1 cellular context compared by ENCODE assay signal in the genomic region with DNA sequence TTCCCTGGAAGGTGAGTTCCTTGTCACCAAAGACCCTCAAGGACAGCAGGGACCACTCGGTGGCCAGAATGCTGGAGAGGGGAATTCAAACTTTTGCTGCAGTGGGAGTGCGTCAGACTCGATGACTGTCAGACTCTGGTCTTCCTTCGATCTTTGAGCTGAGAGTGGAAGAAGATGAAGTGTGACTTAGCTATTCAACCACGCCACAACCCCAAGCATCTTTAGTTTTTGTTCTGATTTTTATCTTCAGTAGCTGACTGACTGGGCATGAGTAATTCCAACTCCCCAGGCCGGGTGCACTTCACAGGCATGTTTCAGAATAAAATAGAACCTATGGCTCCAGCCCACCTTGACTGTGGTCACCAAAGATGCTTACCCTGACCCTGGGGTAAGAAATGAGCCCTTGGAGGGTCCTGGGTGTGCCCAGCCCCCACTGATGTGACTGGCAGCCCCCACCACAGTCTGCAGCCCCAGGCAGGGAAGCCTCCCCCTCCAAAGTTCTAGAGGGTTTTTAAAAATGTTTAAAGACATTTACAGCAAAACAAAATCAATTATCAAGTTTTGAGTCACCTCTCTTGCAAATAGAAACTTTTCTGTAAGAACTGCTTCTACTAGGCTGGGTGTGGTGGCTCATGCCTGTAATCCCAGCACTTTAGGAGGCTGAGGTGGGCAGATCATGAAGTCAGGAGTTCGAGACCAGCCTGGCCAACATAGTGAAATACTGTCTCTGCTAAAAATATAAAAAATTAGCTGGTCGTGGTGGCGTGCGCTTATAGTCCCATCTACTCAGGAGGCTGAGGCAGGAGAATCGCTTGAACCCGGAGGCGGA.
TF ChIP-seq lines count a peak whose summit lies in the region.

No MANE protein-coding gene starts in this region.

TF ChIP-seq in GM23338, 12 proteins besides CTCF, POLR2A, EP300 and RAD21 (continued from another document):
- TF ChIP-seq, protein P1, sequence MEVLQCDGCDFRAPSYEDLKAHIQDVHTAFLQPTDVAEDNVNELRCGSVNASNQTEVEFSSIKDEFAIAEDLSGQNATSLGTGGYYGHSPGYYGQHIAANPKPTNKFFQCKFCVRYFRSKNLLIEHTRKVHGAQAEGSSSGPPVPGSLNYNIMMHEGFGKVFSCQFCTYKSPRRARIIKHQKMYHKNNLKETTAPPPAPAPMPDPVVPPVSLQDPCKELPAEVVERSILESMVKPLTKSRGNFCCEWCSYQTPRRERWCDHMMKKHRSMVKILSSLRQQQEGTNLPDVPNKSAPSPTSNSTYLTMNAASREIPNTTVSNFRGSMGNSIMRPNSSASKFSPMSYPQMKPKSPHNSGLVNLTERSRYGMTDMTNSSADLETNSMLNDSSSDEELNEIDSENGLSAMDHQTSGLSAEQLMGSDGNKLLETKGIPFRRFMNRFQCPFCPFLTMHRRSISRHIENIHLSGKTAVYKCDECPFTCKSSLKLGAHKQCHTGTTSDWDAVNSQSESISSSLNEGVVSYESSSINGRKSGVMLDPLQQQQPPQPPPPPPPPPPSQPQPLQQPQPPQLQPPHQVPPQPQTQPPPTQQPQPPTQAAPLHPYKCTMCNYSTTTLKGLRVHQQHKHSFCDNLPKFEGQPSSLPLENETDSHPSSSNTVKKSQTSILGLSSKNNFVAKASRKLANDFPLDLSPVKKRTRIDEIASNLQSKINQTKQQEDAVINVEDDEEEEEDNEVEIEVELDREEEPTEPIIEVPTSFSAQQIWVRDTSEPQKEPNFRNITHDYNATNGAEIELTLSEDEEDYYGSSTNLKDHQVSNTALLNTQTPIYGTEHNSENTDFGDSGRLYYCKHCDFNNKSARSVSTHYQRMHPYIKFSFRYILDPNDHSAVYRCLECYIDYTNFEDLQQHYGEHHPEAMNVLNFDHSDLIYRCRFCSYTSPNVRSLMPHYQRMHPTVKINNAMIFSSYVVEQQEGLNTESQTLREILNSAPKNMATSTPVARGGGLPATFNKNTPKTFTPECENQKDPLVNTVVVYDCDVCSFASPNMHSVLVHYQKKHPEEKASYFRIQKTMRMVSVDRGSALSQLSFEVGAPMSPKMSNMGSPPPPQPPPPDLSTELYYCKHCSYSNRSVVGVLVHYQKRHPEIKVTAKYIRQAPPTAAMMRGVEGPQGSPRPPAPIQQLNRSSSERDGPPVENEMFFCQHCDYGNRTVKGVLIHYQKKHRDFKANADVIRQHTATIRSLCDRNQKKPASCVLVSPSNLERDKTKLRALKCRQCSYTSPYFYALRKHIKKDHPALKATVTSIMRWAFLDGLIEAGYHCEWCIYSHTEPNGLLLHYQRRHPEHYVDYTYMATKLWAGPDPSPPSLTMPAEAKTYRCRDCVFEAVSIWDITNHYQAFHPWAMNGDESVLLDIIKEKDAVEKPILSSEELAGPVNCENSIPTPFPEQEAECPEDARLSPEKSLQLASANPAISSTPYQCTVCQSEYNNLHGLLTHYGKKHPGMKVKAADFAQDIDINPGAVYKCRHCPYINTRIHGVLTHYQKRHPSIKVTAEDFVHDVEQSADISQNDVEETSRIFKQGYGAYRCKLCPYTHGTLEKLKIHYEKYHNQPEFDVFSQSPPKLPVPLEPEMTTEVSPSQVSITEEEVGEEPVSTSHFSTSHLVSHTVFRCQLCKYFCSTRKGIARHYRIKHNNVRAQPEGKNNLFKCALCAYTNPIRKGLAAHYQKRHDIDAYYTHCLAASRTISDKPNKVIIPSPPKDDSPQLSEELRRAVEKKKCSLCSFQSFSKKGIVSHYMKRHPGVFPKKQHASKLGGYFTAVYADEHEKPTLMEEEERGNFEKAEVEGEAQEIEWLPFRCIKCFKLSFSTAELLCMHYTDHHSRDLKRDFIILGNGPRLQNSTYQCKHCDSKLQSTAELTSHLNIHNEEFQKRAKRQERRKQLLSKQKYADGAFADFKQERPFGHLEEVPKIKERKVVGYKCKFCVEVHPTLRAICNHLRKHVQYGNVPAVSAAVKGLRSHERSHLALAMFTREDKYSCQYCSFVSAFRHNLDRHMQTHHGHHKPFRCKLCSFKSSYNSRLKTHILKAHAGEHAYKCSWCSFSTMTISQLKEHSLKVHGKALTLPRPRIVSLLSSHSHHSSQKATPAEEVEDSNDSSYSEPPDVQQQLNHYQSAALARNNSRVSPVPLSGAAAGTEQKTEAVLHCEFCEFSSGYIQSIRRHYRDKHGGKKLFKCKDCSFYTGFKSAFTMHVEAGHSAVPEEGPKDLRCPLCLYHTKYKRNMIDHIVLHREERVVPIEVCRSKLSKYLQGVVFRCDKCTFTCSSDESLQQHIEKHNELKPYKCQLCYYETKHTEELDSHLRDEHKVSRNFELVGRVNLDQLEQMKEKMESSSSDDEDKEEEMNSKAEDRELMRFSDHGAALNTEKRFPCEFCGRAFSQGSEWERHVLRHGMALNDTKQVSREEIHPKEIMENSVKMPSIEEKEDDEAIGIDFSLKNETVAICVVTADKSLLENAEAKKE (CRISPR knock-in tag; IDR thresholded peaks at IDR 0.05) = no peak
- TF ChIP-seq, protein P2, sequence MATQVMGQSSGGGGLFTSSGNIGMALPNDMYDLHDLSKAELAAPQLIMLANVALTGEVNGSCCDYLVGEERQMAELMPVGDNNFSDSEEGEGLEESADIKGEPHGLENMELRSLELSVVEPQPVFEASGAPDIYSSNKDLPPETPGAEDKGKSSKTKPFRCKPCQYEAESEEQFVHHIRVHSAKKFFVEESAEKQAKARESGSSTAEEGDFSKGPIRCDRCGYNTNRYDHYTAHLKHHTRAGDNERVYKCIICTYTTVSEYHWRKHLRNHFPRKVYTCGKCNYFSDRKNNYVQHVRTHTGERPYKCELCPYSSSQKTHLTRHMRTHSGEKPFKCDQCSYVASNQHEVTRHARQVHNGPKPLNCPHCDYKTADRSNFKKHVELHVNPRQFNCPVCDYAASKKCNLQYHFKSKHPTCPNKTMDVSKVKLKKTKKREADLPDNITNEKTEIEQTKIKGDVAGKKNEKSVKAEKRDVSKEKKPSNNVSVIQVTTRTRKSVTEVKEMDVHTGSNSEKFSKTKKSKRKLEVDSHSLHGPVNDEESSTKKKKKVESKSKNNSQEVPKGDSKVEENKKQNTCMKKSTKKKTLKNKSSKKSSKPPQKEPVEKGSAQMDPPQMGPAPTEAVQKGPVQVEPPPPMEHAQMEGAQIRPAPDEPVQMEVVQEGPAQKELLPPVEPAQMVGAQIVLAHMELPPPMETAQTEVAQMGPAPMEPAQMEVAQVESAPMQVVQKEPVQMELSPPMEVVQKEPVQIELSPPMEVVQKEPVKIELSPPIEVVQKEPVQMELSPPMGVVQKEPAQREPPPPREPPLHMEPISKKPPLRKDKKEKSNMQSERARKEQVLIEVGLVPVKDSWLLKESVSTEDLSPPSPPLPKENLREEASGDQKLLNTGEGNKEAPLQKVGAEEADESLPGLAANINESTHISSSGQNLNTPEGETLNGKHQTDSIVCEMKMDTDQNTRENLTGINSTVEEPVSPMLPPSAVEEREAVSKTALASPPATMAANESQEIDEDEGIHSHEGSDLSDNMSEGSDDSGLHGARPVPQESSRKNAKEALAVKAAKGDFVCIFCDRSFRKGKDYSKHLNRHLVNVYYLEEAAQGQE (IDR thresholded peaks at IDR 0.05; ENCODE audit: unreplicated experiment) = no peak
- TF ChIP-seq EZH2 (IDR thresholded peaks at IDR 0.05; ENCODE audit: low read depth, unreplicated experiment) = no peak
- no peak for TF ChIP-seq EZH2phosphoT487 (IDR thresholded peaks at IDR 0.05; ENCODE audit: unreplicated experiment)
- TF ChIP-seq ZNF114 (CRISPR knock-in tag; IDR thresholded peaks at IDR 0.05) = no peak
